ENCODE assay signal across 8 cellular contexts in genomic region chr3:135758961-135759360, GRCh38.
"Had no signal": no experiment of that assay in that cellular context is flagged by ENCODE, and none has a peak within 500 bp of the region (broad histone marks: within the 10 kb centered on the region; RNA-seq: fewer than 3 reads in every experiment).

No MANE protein-coding gene starts in this region.

- H3K4me3 ChIP-seq: GM12878 had no signal

- DNase-seq: GDM1, GF-D8 had no signal

- FAIRE-seq: G401.6, GM12878, GM12891, GM12892, GM18507, GM19239 had no signal
